11 cellular contexts compared by ENCODE assay signal in genomic region chr3:189567772-189568420, GRCh38.
DNase-seq lines count a peak whose midpoint lies in the region; ATAC-seq and TF ChIP-seq lines count a peak whose summit lies in the region.
"Had no signal": no experiment of that assay in that cellular context is flagged by ENCODE, and none has a peak within 500 bp of the region (broad histone marks: within the 10 kb centered on the region; RNA-seq: fewer than 3 reads in every experiment).

No MANE protein-coding gene starts in this region.

- TF ChIP-seq POLR2A in gastroesophageal sphincter (IDR thresholded peaks at IDR 0.05): no peak

- H3K27me3 ChIP-seq in BLaER1 (no peaks in the 10 kb centered on the region), gastroesophageal sphincter (no peaks in the 10 kb centered on the region), trophoblast cell (ENCODE audit: insufficient read depth, low read length) (no peaks in the 10 kb centered on the region)
- H3K27me3 ChIP-seq: uterus had no signal

- H2AK5ac ChIP-seq in trophoblast cell (ENCODE audit: low read length): no peak overlapping the region

- H3K4ac ChIP-seq in trophoblast cell (ENCODE audit: low read depth, low read length): no peak overlapping the region

- no peak overlapping the region for H4K8ac ChIP-seq in trophoblast cell (ENCODE audit: low read depth, low read length)

- H3K27ac ChIP-seq in BLaER1 (peak overlapping the region; percentile 3; the same call in 1 of the 2 replicates), gastroesophageal sphincter (no peak overlapping the region), trophoblast cell (ENCODE audit: low read depth, low read length) (no peak overlapping the region), substantia nigra (ENCODE audit: low read depth, low read length, poor library complexity, severe bottlenecking) (no peak overlapping the region)
- H3K27ac ChIP-seq: uterus, WERI-Rb-1 had no signal

- no peak for TF ChIP-seq EP300 in gastroesophageal sphincter (IDR thresholded peaks at IDR 0.05)

- no peak overlapping the region for H3K14ac ChIP-seq in trophoblast cell (ENCODE audit: low read length)

- no peak overlapping the region for H2BK5ac ChIP-seq in trophoblast cell (ENCODE audit: low read depth, low read length, poor library complexity)

- H2AFZ ChIP-seq in trophoblast cell (ENCODE audit: insufficient read depth, low read length, poor library complexity): no peak overlapping the region

- no peaks in the 10 kb centered on the region for H3K79me1 ChIP-seq in trophoblast cell (ENCODE audit: low read length)

- no peak overlapping the region for H2BK12ac ChIP-seq in trophoblast cell (ENCODE audit: low read length)

- no peak overlapping the region for H4K12ac ChIP-seq in trophoblast cell (ENCODE audit: low read depth, low read length)

- peak overlapping the region; percentile 61 for H3K4me2 ChIP-seq in BLaER1
- no peak overlapping the region for H3K4me2 ChIP-seq in trophoblast cell (ENCODE audit: low read length)

- H3K18ac ChIP-seq in trophoblast cell (ENCODE audit: low read length): no peak overlapping the region

- H3K9ac ChIP-seq in BLaER1 (no peak overlapping the region), trophoblast cell (ENCODE audit: low read length) (no peak overlapping the region)

- H3K4me3 ChIP-seq in BLaER1 (no peak overlapping the region), gastroesophageal sphincter (no peak overlapping the region), trophoblast cell (ENCODE audit: low read depth, low read length) (no peak overlapping the region)
- H3K4me3 ChIP-seq: uterus had no signal

- H4K91ac ChIP-seq in trophoblast cell (ENCODE audit: low read depth, low read length): no peak overlapping the region

- H3K23ac ChIP-seq in trophoblast cell (ENCODE audit: low read length): no peak overlapping the region

- ATAC-seq in GM18909 (IDR thresholded peaks at IDR 0.05; ENCODE audit: poor library complexity, unreplicated experiment) (peak; percentile 45), HG02571 (IDR thresholded peaks at IDR 0.05; ENCODE audit: unreplicated experiment) (peak; percentile 38), HG03442 (IDR thresholded peaks at IDR 0.05; ENCODE audit: unreplicated experiment) (peak; percentile 29), gastroesophageal sphincter (no peak)

- H3K36me3 ChIP-seq in BLaER1: no peaks in the 10 kb centered on the region
- H3K36me3 ChIP-seq in gastroesophageal sphincter: no peaks in the 10 kb centered on the region
- no peaks in the 10 kb centered on the region for H3K36me3 ChIP-seq in trophoblast cell (ENCODE audit: control insufficient read depth in 1 of 2, insufficient read depth in 2 of 2, low read length in 2 of 2)
- H3K36me3 ChIP-seq: uterus, WERI-Rb-1 had no signal

- no peak overlapping the region for H2BK120ac ChIP-seq in trophoblast cell (ENCODE audit: insufficient read depth, low read length, poor library complexity)

- 71 to 82% methylated on average over 2 to 3 of the region's 3 CpGs for WGBS in gastroesophageal sphincter (ENCODE audit: low coverage in 1 of 2), 2 donors
- no CpG with 5 or more reads among the region's 3 CpGs for WGBS in trophoblast cell (ENCODE audit: extremely low coverage, insufficient coverage, insufficient read length)

- DNase-seq in trophoblast cell (no peak), substantia nigra (lab: John Stamatoyannopoulos, UW) (no peak), glomerular visceral epithelial cell (ENCODE audit: extremely low spot score) (no peak)
- DNase-seq: NK-92 treated with Interleukin-12 subunit alpha and Interleukin-12 subunit beta, amount 100 ng/mL, for 24 hours; uterus; WERI-Rb-1 had no signal

- no peak for TF ChIP-seq CTCF in gastroesophageal sphincter (IDR thresholded peaks at IDR 0.05)

- peaks cover 32% of the 10 kb centered on the region for H3K4me1 ChIP-seq in BLaER1
- no peaks in the 10 kb centered on the region for H3K4me1 ChIP-seq in gastroesophageal sphincter
- H3K4me1 ChIP-seq in trophoblast cell (ENCODE audit: control insufficient read depth in 1 of 2, insufficient read depth in 2 of 2, low read length in 2 of 2): no peaks in the 10 kb centered on the region
- H3K4me1 ChIP-seq: uterus had no signal

- H3K79me2 ChIP-seq in trophoblast cell (ENCODE audit: control insufficient read depth, insufficient read depth, low read length, poor library complexity): no peaks in the 10 kb centered on the region

- H4K20me1 ChIP-seq in BLaER1: no peaks in the 10 kb centered on the region

- no peaks in the 10 kb centered on the region for H3K9me3 ChIP-seq in BLaER1
- no peaks in the 10 kb centered on the region for H3K9me3 ChIP-seq in gastroesophageal sphincter
- H3K9me3 ChIP-seq in trophoblast cell (ENCODE audit: insufficient read depth, low read depth, low read length): no peaks in the 10 kb centered on the region
- H3K9me3 ChIP-seq: uterus had no signal
